In genomic region chr14:74239848-74240793, GRCh38 we compare ENCODE assay signal across 9 cellular contexts. TPM values are rescaled to one million over a fixed set of nuclear protein-coding genes. Genes with fewer than 3 reads are reported as not detected.
DNase-seq lines count a peak whose midpoint lies in the region; ATAC-seq, FAIRE-seq and TF ChIP-seq lines count a peak whose summit lies in the region.
"Had no signal": no experiment of that assay in that cellular context is flagged by ENCODE, and none has a peak within 500 bp of the region (broad histone marks: within the 10 kb centered on the region; RNA-seq: fewer than 3 reads in every experiment).

No MANE protein-coding gene starts in this region.

- intact Hi-C loops in activated naive CD4-positive, alpha-beta T cell treated with anti-CD3 and anti-CD28 coated beads for 36 hours (cut with micrococcal nuclease): no loop called here
- intact Hi-C loops in left colon (cut with DNase I, micrococcal nuclease): no loop called here

- H3K27me3 Mint-ChIP-seq in activated naive CD4-positive, alpha-beta T cell treated with anti-CD3 and anti-CD28 coated beads for 36 hours (ENCODE audit: low read depth): peaks cover 69% of the 10 kb centered on the region
- peaks cover 80% of the 10 kb centered on the region for H3K27me3 Mint-ChIP-seq in astrocyte (ENCODE audit: low read depth, unreplicated experiment)

- H3K4me1 ChIP-seq in astrocyte (ENCODE audit: insufficient read depth, low read length) (no peaks in the 10 kb centered on the region), subcutaneous abdominal adipose tissue (ENCODE audit: control insufficient read depth in 5 of 5, insufficient read depth in 5 of 5, low read length in 5 of 5) (peaks cover 0 to 30% (median 25%) of the 10 kb centered on the region in 5 donors)
- H3K4me1 ChIP-seq: SJSA1 had no signal

- no peak overlapping the region for H3K27ac Mint-ChIP-seq in activated naive CD4-positive, alpha-beta T cell treated with anti-CD3 and anti-CD28 coated beads for 36 hours
- no peak overlapping the region for H3K27ac Mint-ChIP-seq in astrocyte (ENCODE audit: unreplicated experiment)

- peaks cover 15% of the 10 kb centered on the region for H3K4me1 Mint-ChIP-seq in activated naive CD4-positive, alpha-beta T cell treated with anti-CD3 and anti-CD28 coated beads for 36 hours (ENCODE audit: low read depth)
- H3K4me1 Mint-ChIP-seq in astrocyte (ENCODE audit: low read depth, unreplicated experiment): no peaks in the 10 kb centered on the region

- H4K20me1 ChIP-seq in astrocyte (ENCODE audit: insufficient read depth, low read length): peaks cover 10% of the 10 kb centered on the region

- H2AFZ ChIP-seq in astrocyte (ENCODE audit: low read depth, low read length): peak overlapping the region; percentile 18

- peak overlapping the region; percentile 10 for H3K4me2 ChIP-seq in astrocyte (ENCODE audit: low read length)

- H3K79me2 ChIP-seq in astrocyte (ENCODE audit: insufficient read depth, low read length): no peaks in the 10 kb centered on the region

- in situ Hi-C loops in KBM-7 (cut with MboI; ENCODE audit: low pct_unique_long_range_greater_than_20kb, low sequenced_read_pairs): no loop called here

- H3K4me3 ChIP-seq in astrocyte (ENCODE audit: insufficient read depth, low read depth, low read length) (no peak overlapping the region), subcutaneous abdominal adipose tissue (ENCODE audit: low read depth in 1 of 5, low read length in 5 of 5) (peak overlapping the region in 4 of 5 donors; percentile 44 to 57 (median 52))
- H3K4me3 ChIP-seq: SJSA1 had no signal

- DNase-seq in activated naive CD4-positive, alpha-beta T cell treated with anti-CD3 and anti-CD28 coated beads for 36 hours: no peak
- no peak for DNase-seq in activated naive CD4-positive, alpha-beta T cell (lab: John Stamatoyannopoulos, UW)
- DNase-seq in astrocyte (ENCODE audit: low read depth) (no peak), left colon (no peak), DMS79 (lab: John Stamatoyannopoulos, UW) (no peak), NOMO-1 treated with dmso at 0.1 percent for 144 hours (lab: John Stamatoyannopoulos, UW; ENCODE audit: unreplicated experiment) (no peak), KBM-7 (no peak)

- CTCF ChIA-PET in activated naive CD4-positive, alpha-beta T cell treated with anti-CD3 and anti-CD28 coated beads for 36 hours (lab: Charles Lee): interaction anchor here (1.0 to 1.5 kb wide), 2 partner anchors 17 to 26 kb away, joined by 3 to 4 read pairs; no protein-coding TSS in a partner anchor

- H3K36me3 Mint-ChIP-seq in activated naive CD4-positive, alpha-beta T cell treated with anti-CD3 and anti-CD28 coated beads for 36 hours (ENCODE audit: low read depth): no peaks in the 10 kb centered on the region
- H3K36me3 Mint-ChIP-seq in astrocyte (ENCODE audit: low read depth, unreplicated experiment): no peaks in the 10 kb centered on the region

- H3K9me3 Mint-ChIP-seq in activated naive CD4-positive, alpha-beta T cell treated with anti-CD3 and anti-CD28 coated beads for 36 hours: no peaks in the 10 kb centered on the region
- peaks cover 8% of the 10 kb centered on the region for H3K9me3 Mint-ChIP-seq in astrocyte (ENCODE audit: unreplicated experiment)

- TF ChIP-seq CTCF in astrocyte (IDR thresholded peaks at IDR 0.05; ENCODE audit: insufficient read depth, low read depth, low read length): no peak

- FAIRE-seq in astrocyte (lab: Jason Lieb, UNC): no peak

- peaks cover 86% of the 10 kb centered on the region for H3K27me3 ChIP-seq in astrocyte (ENCODE audit: insufficient read depth, low read length)
- H3K27me3 ChIP-seq in subcutaneous abdominal adipose tissue (ENCODE audit: control insufficient read depth in 5 of 5, insufficient read depth in 4 of 5, low read length in 5 of 5): peaks cover 56 to 72% (median 67%) of the 10 kb centered on the region in 5 donors

- no peaks in the 10 kb centered on the region for H3K9me3 ChIP-seq in astrocyte (ENCODE audit: insufficient read depth, low read depth, low read length)
- no peaks in the 10 kb centered on the region for H3K9me3 ChIP-seq in subcutaneous abdominal adipose tissue (ENCODE audit: control insufficient read depth in 5 of 5, low read length in 5 of 5)
- H3K9me3 ChIP-seq: SJSA1 had no signal

- no peak overlapping the region for H3K27ac ChIP-seq in astrocyte (ENCODE audit: low read depth, low read length)
- no peak overlapping the region for H3K27ac ChIP-seq in subcutaneous abdominal adipose tissue (ENCODE audit: low read depth, low read length)
- H3K27ac ChIP-seq: SJSA1 had no signal

- no peak overlapping the region for H3K9ac ChIP-seq in astrocyte (ENCODE audit: low read length)
- peak overlapping the region in 2 of 5 donors; percentile 39 to 41 for H3K9ac ChIP-seq in subcutaneous abdominal adipose tissue (ENCODE audit: low read length in 5 of 5)

- H3K36me3 ChIP-seq in astrocyte (ENCODE audit: insufficient read depth, low read length) (no peaks in the 10 kb centered on the region), subcutaneous abdominal adipose tissue (ENCODE audit: control insufficient read depth in 5 of 5, insufficient read depth in 5 of 5, low read length in 5 of 5) (no peaks in the 10 kb centered on the region)
- H3K36me3 ChIP-seq: SJSA1 had no signal

- peak overlapping the region; percentile 30 for H3K4me3 Mint-ChIP-seq in activated naive CD4-positive, alpha-beta T cell treated with anti-CD3 and anti-CD28 coated beads for 36 hours
- H3K4me3 Mint-ChIP-seq in astrocyte (ENCODE audit: unreplicated experiment): no peak overlapping the region

- peak; percentile 37 for ATAC-seq in left colon

RNA-seq across cellular contexts. Expression of gene VSX2, which starts 0.9 kb away (rescaled TPM):
- total RNA-seq in activated naive CD4-positive, alpha-beta T cell treated with anti-CD3 and anti-CD28 coated beads for 36 hours: not detected
- total RNA-seq in astrocyte (not detected in 2 replicates), left colon (not detected)
- total RNA-seq: SJSA1 had no signal
